21 cellular contexts compared by ENCODE assay signal in the genomic region with DNA sequence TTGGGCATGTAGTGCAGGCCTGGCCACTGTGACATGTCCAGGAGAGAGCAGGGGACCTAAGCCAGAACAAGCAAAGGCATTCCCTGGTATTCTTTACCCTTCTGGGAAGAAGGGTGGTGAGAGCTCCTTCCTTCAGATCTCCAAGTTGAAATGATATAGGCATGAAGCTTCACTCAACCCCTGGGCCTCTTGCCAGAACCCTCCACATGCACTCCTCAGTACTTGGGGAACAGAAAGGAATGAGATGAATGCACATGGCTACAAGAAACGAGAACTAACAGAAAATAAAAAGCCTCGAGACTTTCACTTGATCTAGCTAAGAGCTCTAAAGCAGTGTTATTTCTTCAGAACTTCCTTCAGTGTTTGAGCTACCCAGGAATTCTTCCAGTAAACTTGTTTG.
DNase-seq lines count a peak whose midpoint lies in the region; ATAC-seq, FAIRE-seq and TF ChIP-seq lines count a peak whose summit lies in the region.
"Had no signal": no experiment of that assay in that cellular context is flagged by ENCODE, and none has a peak within 500 bp of the region (broad histone marks: within the 10 kb centered on the region; RNA-seq: fewer than 3 reads in every experiment).

No MANE protein-coding gene starts in this region.

- H3K9me3 ChIP-seq in kidney (ENCODE audit: control insufficient read depth in 1 of 2, low read length in 2 of 2): no peaks in the 10 kb centered on the region
- H3K9me3 ChIP-seq: SK-N-SH had no signal

- intact Hi-C loops in kidney (cut with DNase I): no loop called here

- FAIRE-seq in kidney (lab: Jason Lieb, UNC): no peak
- FAIRE-seq: A204.1, D721Med, GM19239, HTR-8/SVneo had no signal

- no peak for TF ChIP-seq CTCF in choroid plexus epithelial cell (conservative IDR thresholded peaks at IDR 0.05; ENCODE audit: low read depth, low read length)
- TF ChIP-seq CTCF in neural crest cell (conservative IDR thresholded peaks at IDR 0.05): no peak
- no peak for TF ChIP-seq CTCF in kidney (IDR thresholded peaks at IDR 0.05; ENCODE audit: borderline replicate concordance, extremely low read depth, insufficient read depth)

- no peak overlapping the region for H3K27ac ChIP-seq in kidney (ENCODE audit: low read depth in 2 of 2, low read length in 2 of 2)
- H3K27ac ChIP-seq: BLaER1 treated with 17β-estradiol and CSF1 and Interleukin-3, amounts not matched to agents 10 nM and 100 nM; HL-60 had no signal

- no peaks in the 10 kb centered on the region for H3K36me3 ChIP-seq in kidney (ENCODE audit: control insufficient read depth in 1 of 2, insufficient read depth in 2 of 2, low read length in 2 of 2)
- H3K36me3 ChIP-seq: BLaER1 treated with 17β-estradiol and CSF1 and Interleukin-3, amounts not matched to agents 10 nM and 100 nM had no signal

- in situ Hi-C loops in G401 (cut with HindIII; ENCODE audit: low sequenced_read_pairs): no loop called here

- H3K9ac ChIP-seq in kidney (ENCODE audit: low read length in 2 of 2): no peak overlapping the region
- H3K9ac ChIP-seq: BLaER1 treated with 17β-estradiol and CSF1 and Interleukin-3, amounts not matched to agents 10 nM and 100 nM; SK-N-SH had no signal

- no peaks in the 10 kb centered on the region for H3K4me1 ChIP-seq in kidney (ENCODE audit: control insufficient read depth in 1 of 2, insufficient read depth in 1 of 2, low read depth in 1 of 2, low read length in 2 of 2)
- H3K4me1 ChIP-seq: BLaER1 treated with 17β-estradiol and CSF1 and Interleukin-3, amounts not matched to agents 10 nM and 100 nM had no signal

- H3K27ac Mint-ChIP-seq in neural crest cell (ENCODE audit: unreplicated experiment): peak overlapping the region; percentile 78
- H3K27ac Mint-ChIP-seq: CD8-positive, alpha-beta memory T cell had no signal

- H3K4me3 Mint-ChIP-seq in neural crest cell: no peak overlapping the region
- H3K4me3 Mint-ChIP-seq: CD8-positive, alpha-beta memory T cell; IgD-negative memory B cell had no signal

- H3K27me3 Mint-ChIP-seq in neural crest cell (ENCODE audit: low read depth): no peaks in the 10 kb centered on the region
- H3K27me3 Mint-ChIP-seq: CD8-positive, alpha-beta memory T cell; IgD-negative memory B cell had no signal

- no peak overlapping the region for H3K4me3 ChIP-seq in choroid plexus epithelial cell (ENCODE audit: low read depth, low read length)
- no peak overlapping the region for H3K4me3 ChIP-seq in kidney (ENCODE audit: low read length in 2 of 2)
- H3K4me3 ChIP-seq: BLaER1 treated with 17β-estradiol and CSF1 and Interleukin-3, amounts not matched to agents 10 nM and 100 nM had no signal

- H3K4me1 Mint-ChIP-seq in neural crest cell: no peaks in the 10 kb centered on the region
- H3K4me1 Mint-ChIP-seq: CD8-positive, alpha-beta memory T cell; IgD-negative memory B cell had no signal

- ATAC-seq in HG03354 (IDR thresholded peaks at IDR 0.05; ENCODE audit: poor library complexity, severe bottlenecking, unreplicated experiment): no peak
- ATAC-seq: Panc1 had no signal

- H3K9me3 Mint-ChIP-seq in neural crest cell: peaks cover 7% of the 10 kb centered on the region

- DNase-seq in G401 (ENCODE audit: low spot score) (peak; percentile 33), NCI-H446 (lab: John Stamatoyannopoulos, UW) (peak; percentile 60 to 74), choroid plexus epithelial cell (ENCODE audit: low read depth) (peak; percentile 33), neural crest cell (ENCODE audit: low read depth, low spot score) (no peak), AML-193 (lab: John Stamatoyannopoulos, UW) (no peak), kidney (no peak)
- DNase-seq: CD8-positive, alpha-beta memory T cell; HCEC 1CT; NCI-H1694 treated with DMSO at 0.1 percent for 48 hours; NCI-H510A; Right ventricle myocardium superior; SK-N-SH had no signal

- no peaks in the 10 kb centered on the region for H3K36me3 Mint-ChIP-seq in neural crest cell (ENCODE audit: low read depth)
- H3K36me3 Mint-ChIP-seq: IgD-negative memory B cell had no signal

Comparison
In these comparisons a context has a peak if more than half of its experiments do, and no peak if none do; other contexts are left out.
1. DNase-seq: peak in G401 (single experiment), NCI-H446 (2 of 2) and choroid plexus epithelial cell (single experiment); none in neural crest cell (single experiment), AML-193 (0 of 2) and kidney (single experiment).